15 cellular contexts compared by ENCODE assay signal in the genomic region with DNA sequence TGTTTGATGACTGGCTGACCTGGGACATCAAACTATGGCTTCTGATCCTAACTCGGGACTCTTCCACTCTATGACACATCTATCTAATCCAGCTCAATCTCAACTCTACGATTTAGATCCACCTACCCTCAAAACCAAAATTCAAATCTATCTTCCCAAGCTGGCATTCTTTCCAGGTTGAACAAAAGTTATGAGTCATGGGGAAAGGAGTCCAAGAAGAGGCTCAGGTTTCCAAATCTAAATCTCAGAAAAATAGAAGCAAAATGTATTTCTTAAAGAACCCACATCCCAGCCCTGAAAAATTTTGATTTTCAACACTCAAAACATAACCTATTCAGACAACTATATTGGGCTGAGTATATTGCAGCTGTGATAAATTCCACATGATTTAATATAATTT.
"Had no signal": no experiment of that assay in that cellular context is flagged by ENCODE, and none has a peak within 500 bp of the region (broad histone marks: within the 10 kb centered on the region; RNA-seq: fewer than 3 reads in every experiment).

No MANE protein-coding gene starts in this region.

- DNase-seq: activated CD4-positive, alpha-beta T cell treated with anti-CD3 and anti-CD28 coated beads for 4 hours; activated CD8-positive, alpha-beta memory T cell treated with anti-CD3 and anti-CD28 coated beads, Interleukin-2, amount 50 U/mL, for 48 hours; activated CD8-positive, alpha-beta T cell treated with anti-CD3 and anti-CD28 coated beads, Interleukin-2, amount 10 ng/mL, durations not matched to agents 7 days and 5 days; activated naive CD4-positive, alpha-beta T cell; cerebellar nuclear complex; dorsolateral prefrontal cortex; naive B cell; stimulated activated CD4-positive, alpha-beta T cell treated with anti-CD3 and anti-CD28 coated beads, Interleukin-4, amount 100 ng/mL, for 4 hours; stimulated activated naive CD8-positive, alpha-beta T cell treated with anti-CD3 and anti-CD28 coated beads, Interleukin-15, amount 100 ng/mL, for 72 hours had no signal

- H3K4me3 Mint-ChIP-seq: activated CD8-positive, alpha-beta T cell treated with anti-CD3 and anti-CD28 coated beads, Interleukin-2, amount 10 ng/mL, durations not matched to agents 7 days and 5 days; mesothelial cell of epicardium; naive B cell; stimulated activated naive CD8-positive, alpha-beta T cell treated with anti-CD3 and anti-CD28 coated beads, Interleukin-15, amount 100 ng/mL, for 72 hours; T-helper 1 cell treated with Interleukin-12 subunit alpha and Interleukin-12 subunit beta and Interleukin-4 antibody, amounts not matched to agents 30 μg/mL and 1 μg/mL, for 36 hours had no signal

- ATAC-seq: activated CD8-positive, alpha-beta T cell treated with anti-CD3 and anti-CD28 coated beads, Interleukin-2, amount 10 ng/mL, durations not matched to agents 7 days and 5 days; esophagus mucosa; gastroesophageal sphincter; stimulated activated naive CD8-positive, alpha-beta T cell treated with anti-CD3 and anti-CD28 coated beads, Interleukin-15, amount 100 ng/mL, for 72 hours had no signal

- H3K27ac Mint-ChIP-seq: activated CD8-positive, alpha-beta T cell treated with anti-CD3 and anti-CD28 coated beads, Interleukin-2, amount 10 ng/mL, durations not matched to agents 7 days and 5 days; mesothelial cell of epicardium; naive B cell; stimulated activated naive CD8-positive, alpha-beta T cell treated with anti-CD3 and anti-CD28 coated beads, Interleukin-15, amount 100 ng/mL, for 72 hours; T-helper 1 cell treated with Interleukin-12 subunit alpha and Interleukin-12 subunit beta and Interleukin-4 antibody, amounts not matched to agents 30 μg/mL and 1 μg/mL, for 36 hours had no signal

- H3K4me1 ChIP-seq: gastroesophageal sphincter, parathyroid adenoma had no signal

- H3K9me3 ChIP-seq: ascending aorta had no signal

- H3K27me3 ChIP-seq: ascending aorta, dorsolateral prefrontal cortex had no signal

- H3K27ac ChIP-seq: ascending aorta, gastroesophageal sphincter, parathyroid adenoma had no signal

- H3K4me3 ChIP-seq: ascending aorta, dorsolateral prefrontal cortex, gastroesophageal sphincter had no signal

- H3K36me3 Mint-ChIP-seq: mesothelial cell of epicardium, naive B cell had no signal

- H3K36me3 ChIP-seq: ascending aorta, gastroesophageal sphincter had no signal

- H3K4me1 Mint-ChIP-seq: naive B cell; stimulated activated naive CD8-positive, alpha-beta T cell treated with anti-CD3 and anti-CD28 coated beads, Interleukin-15, amount 100 ng/mL, for 72 hours had no signal

- H3K9me3 Mint-ChIP-seq: T-helper 1 cell treated with Interleukin-12 subunit alpha and Interleukin-12 subunit beta and Interleukin-4 antibody, amounts not matched to agents 30 μg/mL and 1 μg/mL, for 36 hours had no signal
